2 cellular contexts compared by ENCODE assay signal in the genomic region with DNA sequence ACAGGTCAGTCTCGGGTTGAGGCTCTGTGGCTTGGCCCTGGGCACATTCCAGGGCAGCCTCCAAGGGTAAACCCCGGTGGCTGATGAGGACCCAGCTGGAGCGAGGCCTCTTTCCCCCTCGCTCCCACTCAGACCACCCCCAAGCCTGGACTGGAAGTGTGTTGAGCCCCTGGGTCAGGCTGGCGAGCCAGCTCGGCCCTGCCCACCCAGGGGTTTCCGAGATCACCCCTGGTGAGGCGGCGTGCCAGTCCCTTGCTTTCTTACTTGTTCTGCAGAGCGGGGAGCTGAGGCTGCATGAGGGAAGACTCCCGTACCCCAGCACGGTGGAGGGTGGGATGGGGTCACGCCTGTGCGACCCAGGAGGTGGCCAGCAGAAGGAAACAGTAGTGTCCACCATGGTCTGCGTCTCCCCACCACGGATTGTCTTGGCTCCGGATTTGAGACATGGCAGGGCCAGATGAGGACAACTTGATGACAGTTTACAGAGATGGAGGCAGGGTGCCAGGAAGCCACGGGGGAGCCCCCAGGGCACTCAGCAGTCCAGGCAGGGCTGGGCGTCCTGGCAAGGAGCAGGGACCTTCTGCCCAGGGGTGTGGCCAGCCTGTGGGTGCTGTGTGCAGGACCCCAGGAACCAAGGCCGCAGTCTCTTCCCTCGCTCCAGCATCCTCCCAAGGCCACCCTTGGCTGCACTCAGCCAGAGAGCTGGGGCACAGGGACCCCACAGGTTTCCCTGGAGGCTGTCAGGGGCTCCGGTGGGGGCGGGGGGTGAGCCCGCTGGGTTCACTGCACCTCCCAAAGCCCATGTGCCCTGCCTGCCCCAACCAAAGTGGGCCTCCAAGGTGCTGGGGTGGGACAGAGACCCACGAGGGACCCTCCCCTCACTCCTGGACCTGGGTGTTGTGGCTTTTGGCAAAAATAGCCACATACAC.
TF ChIP-seq lines count a peak whose summit lies in the region.

No MANE protein-coding gene starts in this region.

TF ChIP-seq in IMR-90, 13 proteins besides CTCF, POLR2A, EP300 and RAD21:
- TF ChIP-seq RCOR1 (IDR thresholded peaks at IDR 0.05; ENCODE audit: insufficient replicate concordance, low read length) (no peak), CEBPB (IDR thresholded peaks at IDR 0.05; ENCODE audit: low read depth, low read length) (no peak), BHLHE40 (IDR thresholded peaks at IDR 0.05; ENCODE audit: low read depth, low read length) (no peak), MXI1 (IDR thresholded peaks at IDR 0.05; ENCODE audit: borderline replicate concordance, low read depth, low read length) (no peak), SMC3 (IDR thresholded peaks at IDR 0.05; ENCODE audit: low read depth, low read length) (no peak), NFE2L2 (IDR thresholded peaks at IDR 0.05; ENCODE audit: low read depth, low read length) (no peak), MAFK (IDR thresholded peaks at IDR 0.05; ENCODE audit: low read depth, low read length) (no peak), RFX5 (IDR thresholded peaks at IDR 0.05; ENCODE audit: low read depth, low read length) (no peak), CHD1 (IDR thresholded peaks at IDR 0.05; ENCODE audit: low read depth, low read length) (no peak), MAZ (IDR thresholded peaks at IDR 0.05; ENCODE audit: borderline replicate concordance, low read depth, low read length) (no peak), FOS (IDR thresholded peaks at IDR 0.05; ENCODE audit: low read depth, low read length) (no peak)
- TF ChIP-seq, protein P1, sequence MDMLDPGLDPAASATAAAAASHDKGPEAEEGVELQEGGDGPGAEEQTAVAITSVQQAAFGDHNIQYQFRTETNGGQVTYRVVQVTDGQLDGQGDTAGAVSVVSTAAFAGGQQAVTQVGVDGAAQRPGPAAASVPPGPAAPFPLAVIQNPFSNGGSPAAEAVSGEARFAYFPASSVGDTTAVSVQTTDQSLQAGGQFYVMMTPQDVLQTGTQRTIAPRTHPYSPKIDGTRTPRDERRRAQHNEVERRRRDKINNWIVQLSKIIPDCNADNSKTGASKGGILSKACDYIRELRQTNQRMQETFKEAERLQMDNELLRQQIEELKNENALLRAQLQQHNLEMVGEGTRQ (IDR thresholded peaks at IDR 0.05; ENCODE audit: low read depth, low read length) = no peak
- TF ChIP-seq, protein P2, sequence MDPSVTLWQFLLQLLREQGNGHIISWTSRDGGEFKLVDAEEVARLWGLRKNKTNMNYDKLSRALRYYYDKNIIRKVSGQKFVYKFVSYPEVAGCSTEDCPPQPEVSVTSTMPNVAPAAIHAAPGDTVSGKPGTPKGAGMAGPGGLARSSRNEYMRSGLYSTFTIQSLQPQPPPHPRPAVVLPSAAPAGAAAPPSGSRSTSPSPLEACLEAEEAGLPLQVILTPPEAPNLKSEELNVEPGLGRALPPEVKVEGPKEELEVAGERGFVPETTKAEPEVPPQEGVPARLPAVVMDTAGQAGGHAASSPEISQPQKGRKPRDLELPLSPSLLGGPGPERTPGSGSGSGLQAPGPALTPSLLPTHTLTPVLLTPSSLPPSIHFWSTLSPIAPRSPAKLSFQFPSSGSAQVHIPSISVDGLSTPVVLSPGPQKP (IDR thresholded peaks at IDR 0.05; ENCODE audit: borderline replicate concordance, low read depth, low read length) = no peak

TF ChIP-seq in H1, 55 proteins besides CTCF, POLR2A, EP300 and RAD21:
- TF ChIP-seq SIRT6 (IDR thresholded peaks at IDR 0.05; ENCODE audit: low read length) (no peak), TBP (IDR thresholded peaks at IDR 0.05; ENCODE audit: low read depth, low read length) (no peak), HDAC6 (IDR thresholded peaks at IDR 0.05; ENCODE audit: low read depth, low read length) (no peak), CBX5 (IDR thresholded peaks at IDR 0.05; ENCODE audit: low read depth, low read length) (no peak), POLR2AphosphoS5 (IDR thresholded peaks at IDR 0.05; ENCODE audit: low read depth, low read length) (no peak), CBX8 (IDR thresholded peaks at IDR 0.05; ENCODE audit: borderline replicate concordance, low read depth, low read length) (no peak), RNF2 (IDR thresholded peaks at IDR 0.05; ENCODE audit: borderline replicate concordance, low read depth, low read length, missing control alignments, poor library complexity, severe bottlenecking) (no peak), BRCA1 (IDR thresholded peaks at IDR 0.05; ENCODE audit: low read depth, low read length) (no peak), MAFK (IDR thresholded peaks at IDR 0.05; ENCODE audit: low read depth, low read length) (no peak), SRF (IDR thresholded peaks at IDR 0.05; ENCODE audit: low read depth, low read length) (no peak), BCL11A (IDR thresholded peaks at IDR 0.05; ENCODE audit: low read depth in 2 of 2, low read length in 2 of 2) (no peak), PHF8 (conservative IDR thresholded peaks at IDR 0.05; ENCODE audit: low read depth, low read length) (no peak), RFX5 (IDR thresholded peaks at IDR 0.05; ENCODE audit: borderline replicate concordance, low read depth, low read length) (no peak), ASH2L (IDR thresholded peaks at IDR 0.05; ENCODE audit: low read length) (no peak), SP1 (IDR thresholded peaks at IDR 0.05; ENCODE audit: low read depth, low read length) (no peak)
- TF ChIP-seq, protein P3, sequence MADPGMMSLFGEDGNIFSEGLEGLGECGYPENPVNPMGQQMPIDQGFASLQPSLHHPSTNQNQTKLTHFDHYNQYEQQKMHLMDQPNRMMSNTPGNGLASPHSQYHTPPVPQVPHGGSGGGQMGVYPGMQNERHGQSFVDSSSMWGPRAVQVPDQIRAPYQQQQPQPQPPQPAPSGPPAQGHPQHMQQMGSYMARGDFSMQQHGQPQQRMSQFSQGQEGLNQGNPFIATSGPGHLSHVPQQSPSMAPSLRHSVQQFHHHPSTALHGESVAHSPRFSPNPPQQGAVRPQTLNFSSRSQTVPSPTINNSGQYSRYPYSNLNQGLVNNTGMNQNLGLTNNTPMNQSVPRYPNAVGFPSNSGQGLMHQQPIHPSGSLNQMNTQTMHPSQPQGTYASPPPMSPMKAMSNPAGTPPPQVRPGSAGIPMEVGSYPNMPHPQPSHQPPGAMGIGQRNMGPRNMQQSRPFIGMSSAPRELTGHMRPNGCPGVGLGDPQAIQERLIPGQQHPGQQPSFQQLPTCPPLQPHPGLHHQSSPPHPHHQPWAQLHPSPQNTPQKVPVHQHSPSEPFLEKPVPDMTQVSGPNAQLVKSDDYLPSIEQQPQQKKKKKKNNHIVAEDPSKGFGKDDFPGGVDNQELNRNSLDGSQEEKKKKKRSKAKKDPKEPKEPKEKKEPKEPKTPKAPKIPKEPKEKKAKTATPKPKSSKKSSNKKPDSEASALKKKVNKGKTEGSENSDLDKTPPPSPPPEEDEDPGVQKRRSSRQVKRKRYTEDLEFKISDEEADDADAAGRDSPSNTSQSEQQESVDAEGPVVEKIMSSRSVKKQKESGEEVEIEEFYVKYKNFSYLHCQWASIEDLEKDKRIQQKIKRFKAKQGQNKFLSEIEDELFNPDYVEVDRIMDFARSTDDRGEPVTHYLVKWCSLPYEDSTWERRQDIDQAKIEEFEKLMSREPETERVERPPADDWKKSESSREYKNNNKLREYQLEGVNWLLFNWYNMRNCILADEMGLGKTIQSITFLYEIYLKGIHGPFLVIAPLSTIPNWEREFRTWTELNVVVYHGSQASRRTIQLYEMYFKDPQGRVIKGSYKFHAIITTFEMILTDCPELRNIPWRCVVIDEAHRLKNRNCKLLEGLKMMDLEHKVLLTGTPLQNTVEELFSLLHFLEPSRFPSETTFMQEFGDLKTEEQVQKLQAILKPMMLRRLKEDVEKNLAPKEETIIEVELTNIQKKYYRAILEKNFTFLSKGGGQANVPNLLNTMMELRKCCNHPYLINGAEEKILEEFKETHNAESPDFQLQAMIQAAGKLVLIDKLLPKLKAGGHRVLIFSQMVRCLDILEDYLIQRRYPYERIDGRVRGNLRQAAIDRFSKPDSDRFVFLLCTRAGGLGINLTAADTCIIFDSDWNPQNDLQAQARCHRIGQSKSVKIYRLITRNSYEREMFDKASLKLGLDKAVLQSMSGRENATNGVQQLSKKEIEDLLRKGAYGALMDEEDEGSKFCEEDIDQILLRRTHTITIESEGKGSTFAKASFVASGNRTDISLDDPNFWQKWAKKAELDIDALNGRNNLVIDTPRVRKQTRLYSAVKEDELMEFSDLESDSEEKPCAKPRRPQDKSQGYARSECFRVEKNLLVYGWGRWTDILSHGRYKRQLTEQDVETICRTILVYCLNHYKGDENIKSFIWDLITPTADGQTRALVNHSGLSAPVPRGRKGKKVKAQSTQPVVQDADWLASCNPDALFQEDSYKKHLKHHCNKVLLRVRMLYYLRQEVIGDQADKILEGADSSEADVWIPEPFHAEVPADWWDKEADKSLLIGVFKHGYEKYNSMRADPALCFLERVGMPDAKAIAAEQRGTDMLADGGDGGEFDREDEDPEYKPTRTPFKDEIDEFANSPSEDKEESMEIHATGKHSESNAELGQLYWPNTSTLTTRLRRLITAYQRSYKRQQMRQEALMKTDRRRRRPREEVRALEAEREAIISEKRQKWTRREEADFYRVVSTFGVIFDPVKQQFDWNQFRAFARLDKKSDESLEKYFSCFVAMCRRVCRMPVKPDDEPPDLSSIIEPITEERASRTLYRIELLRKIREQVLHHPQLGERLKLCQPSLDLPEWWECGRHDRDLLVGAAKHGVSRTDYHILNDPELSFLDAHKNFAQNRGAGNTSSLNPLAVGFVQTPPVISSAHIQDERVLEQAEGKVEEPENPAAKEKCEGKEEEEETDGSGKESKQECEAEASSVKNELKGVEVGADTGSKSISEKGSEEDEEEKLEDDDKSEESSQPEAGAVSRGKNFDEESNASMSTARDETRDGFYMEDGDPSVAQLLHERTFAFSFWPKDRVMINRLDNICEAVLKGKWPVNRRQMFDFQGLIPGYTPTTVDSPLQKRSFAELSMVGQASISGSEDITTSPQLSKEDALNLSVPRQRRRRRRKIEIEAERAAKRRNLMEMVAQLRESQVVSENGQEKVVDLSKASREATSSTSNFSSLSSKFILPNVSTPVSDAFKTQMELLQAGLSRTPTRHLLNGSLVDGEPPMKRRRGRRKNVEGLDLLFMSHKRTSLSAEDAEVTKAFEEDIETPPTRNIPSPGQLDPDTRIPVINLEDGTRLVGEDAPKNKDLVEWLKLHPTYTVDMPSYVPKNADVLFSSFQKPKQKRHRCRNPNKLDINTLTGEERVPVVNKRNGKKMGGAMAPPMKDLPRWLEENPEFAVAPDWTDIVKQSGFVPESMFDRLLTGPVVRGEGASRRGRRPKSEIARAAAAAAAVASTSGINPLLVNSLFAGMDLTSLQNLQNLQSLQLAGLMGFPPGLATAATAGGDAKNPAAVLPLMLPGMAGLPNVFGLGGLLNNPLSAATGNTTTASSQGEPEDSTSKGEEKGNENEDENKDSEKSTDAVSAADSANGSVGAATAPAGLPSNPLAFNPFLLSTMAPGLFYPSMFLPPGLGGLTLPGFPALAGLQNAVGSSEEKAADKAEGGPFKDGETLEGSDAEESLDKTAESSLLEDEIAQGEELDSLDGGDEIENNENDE (IDR thresholded peaks at IDR 0.05; ENCODE audit: insufficient replicate concordance, low read length) = no peak
- TF ChIP-seq, protein P4, sequence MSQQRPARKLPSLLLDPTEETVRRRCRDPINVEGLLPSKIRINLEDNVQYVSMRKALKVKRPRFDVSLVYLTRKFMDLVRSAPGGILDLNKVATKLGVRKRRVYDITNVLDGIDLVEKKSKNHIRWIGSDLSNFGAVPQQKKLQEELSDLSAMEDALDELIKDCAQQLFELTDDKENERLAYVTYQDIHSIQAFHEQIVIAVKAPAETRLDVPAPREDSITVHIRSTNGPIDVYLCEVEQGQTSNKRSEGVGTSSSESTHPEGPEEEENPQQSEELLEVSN (IDR thresholded peaks at IDR 0.05) = no peak
- TF ChIP-seq, protein P5, sequence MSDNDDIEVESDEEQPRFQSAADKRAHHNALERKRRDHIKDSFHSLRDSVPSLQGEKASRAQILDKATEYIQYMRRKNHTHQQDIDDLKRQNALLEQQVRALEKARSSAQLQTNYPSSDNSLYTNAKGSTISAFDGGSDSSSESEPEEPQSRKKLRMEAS (IDR thresholded peaks at IDR 0.05) = no peak
